In genomic region chr16:84183911-84184310, GRCh38 we compare ENCODE assay signal across 1 cellular context.
TF ChIP-seq lines count a peak whose summit lies in the region.

No MANE protein-coding gene starts in this region.

TF ChIP-seq in HepG2, 621 proteins besides CTCF, POLR2A, EP300 and RAD21:
- TF ChIP-seq KLF13 (CRISPR knock-in tag; IDR thresholded peaks at IDR 0.05) = no peak
- TF ChIP-seq, protein P1, sequence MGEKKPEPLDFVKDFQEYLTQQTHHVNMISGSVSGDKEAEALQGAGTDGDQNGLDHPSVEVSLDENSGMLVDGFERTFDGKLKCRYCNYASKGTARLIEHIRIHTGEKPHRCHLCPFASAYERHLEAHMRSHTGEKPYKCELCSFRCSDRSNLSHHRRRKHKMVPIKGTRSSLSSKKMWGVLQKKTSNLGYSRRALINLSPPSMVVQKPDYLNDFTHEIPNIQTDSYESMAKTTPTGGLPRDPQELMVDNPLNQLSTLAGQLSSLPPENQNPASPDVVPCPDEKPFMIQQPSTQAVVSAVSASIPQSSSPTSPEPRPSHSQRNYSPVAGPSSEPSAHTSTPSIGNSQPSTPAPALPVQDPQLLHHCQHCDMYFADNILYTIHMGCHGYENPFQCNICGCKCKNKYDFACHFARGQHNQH (CRISPR knock-in tag; IDR thresholded peaks at IDR 0.05) = no peak
- no peak for TF ChIP-seq ZXDC (CRISPR knock-in tag; IDR thresholded peaks at IDR 0.05)
- TF ChIP-seq STAG1 (CRISPR knock-in tag; IDR thresholded peaks at IDR 0.05) = peak; percentile 26; the same call in 1 of the 2 replicates
TF ChIP-seq in HepG2: peak in this region for 1.
